Comparison of ENCODE assay signal across 10 cellular contexts in genomic region chr7:16563281-16564022, GRCh38.
DNase-seq lines count a peak whose midpoint lies in the region; ATAC-seq and FAIRE-seq lines count a peak whose summit lies in the region.
"Had no signal": no experiment of that assay in that cellular context is flagged by ENCODE, and none has a peak within 500 bp of the region (broad histone marks: within the 10 kb centered on the region; RNA-seq: fewer than 3 reads in every experiment).

No MANE protein-coding gene starts in this region.

- H3K4me1 Mint-ChIP-seq in memory B cell, result peaks cover 6% of the 10 kb centered on the region

- H3K4me3 Mint-ChIP-seq in memory B cell, result peak overlapping the region; percentile 84

- H3K36me3 Mint-ChIP-seq in memory B cell, result no peaks in the 10 kb centered on the region

- H3K27me3 Mint-ChIP-seq in memory B cell, result peaks cover 2% of the 10 kb centered on the region

- no peaks in the 10 kb centered on the region for H3K9me3 Mint-ChIP-seq in memory B cell

- DNase-seq in NOMO-1 treated with DMSO at 0.1 percent for 48 hours (lab: John Stamatoyannopoulos, UW; ENCODE audit: unreplicated experiment) (peak; percentile 58), memory B cell (ENCODE audit: low spot score in 2 of 2) (no peak), HTR-8/SVneo (ENCODE audit: insufficient read length, low spot score) (no peak), UCSD-AML1 (lab: John Stamatoyannopoulos, UW; ENCODE audit: unreplicated experiment) (no peak), cerebellar cortex (ENCODE audit: low spot score) (no peak), NCI-H128 (lab: John Stamatoyannopoulos, UW; ENCODE audit: unreplicated experiment) (no peak)

- ATAC-seq in GM18867 (IDR thresholded peaks at IDR 0.05; ENCODE audit: unreplicated experiment) (peak; percentile 79), HG02678 (IDR thresholded peaks at IDR 0.05; ENCODE audit: unreplicated experiment) (peak; percentile 74), memory B cell (ENCODE audit: low read depth) (peak; percentile 82)
- ATAC-seq: HCT116 had no signal

- no peak for FAIRE-seq in HTR-8/SVneo (lab: Jason Lieb, UNC)
- FAIRE-seq: endometrium had no signal

- H3K27ac Mint-ChIP-seq in memory B cell, result peak overlapping the region; percentile 74
